ENCODE assay signal across 1 cellular context in genomic region chr11:92439133-92439532, GRCh38.
TF ChIP-seq lines count a peak whose summit lies in the region.

No MANE protein-coding gene starts in this region.

TF ChIP-seq in GM23338, 12 proteins besides CTCF, POLR2A, EP300 and RAD21 (continued from another document):
- no peak for TF ChIP-seq NANOG (IDR thresholded peaks at IDR 0.05; ENCODE audit: borderline replicate concordance)
- TF ChIP-seq EZH2 (IDR thresholded peaks at IDR 0.05; ENCODE audit: low read depth, unreplicated experiment), result no peak
- TF ChIP-seq JUNB (IDR thresholded peaks at IDR 0.05; ENCODE audit: unreplicated experiment), result no peak
- TF ChIP-seq EZH2phosphoT487 (IDR thresholded peaks at IDR 0.05; ENCODE audit: unreplicated experiment), result no peak
- TF ChIP-seq, protein P1, sequence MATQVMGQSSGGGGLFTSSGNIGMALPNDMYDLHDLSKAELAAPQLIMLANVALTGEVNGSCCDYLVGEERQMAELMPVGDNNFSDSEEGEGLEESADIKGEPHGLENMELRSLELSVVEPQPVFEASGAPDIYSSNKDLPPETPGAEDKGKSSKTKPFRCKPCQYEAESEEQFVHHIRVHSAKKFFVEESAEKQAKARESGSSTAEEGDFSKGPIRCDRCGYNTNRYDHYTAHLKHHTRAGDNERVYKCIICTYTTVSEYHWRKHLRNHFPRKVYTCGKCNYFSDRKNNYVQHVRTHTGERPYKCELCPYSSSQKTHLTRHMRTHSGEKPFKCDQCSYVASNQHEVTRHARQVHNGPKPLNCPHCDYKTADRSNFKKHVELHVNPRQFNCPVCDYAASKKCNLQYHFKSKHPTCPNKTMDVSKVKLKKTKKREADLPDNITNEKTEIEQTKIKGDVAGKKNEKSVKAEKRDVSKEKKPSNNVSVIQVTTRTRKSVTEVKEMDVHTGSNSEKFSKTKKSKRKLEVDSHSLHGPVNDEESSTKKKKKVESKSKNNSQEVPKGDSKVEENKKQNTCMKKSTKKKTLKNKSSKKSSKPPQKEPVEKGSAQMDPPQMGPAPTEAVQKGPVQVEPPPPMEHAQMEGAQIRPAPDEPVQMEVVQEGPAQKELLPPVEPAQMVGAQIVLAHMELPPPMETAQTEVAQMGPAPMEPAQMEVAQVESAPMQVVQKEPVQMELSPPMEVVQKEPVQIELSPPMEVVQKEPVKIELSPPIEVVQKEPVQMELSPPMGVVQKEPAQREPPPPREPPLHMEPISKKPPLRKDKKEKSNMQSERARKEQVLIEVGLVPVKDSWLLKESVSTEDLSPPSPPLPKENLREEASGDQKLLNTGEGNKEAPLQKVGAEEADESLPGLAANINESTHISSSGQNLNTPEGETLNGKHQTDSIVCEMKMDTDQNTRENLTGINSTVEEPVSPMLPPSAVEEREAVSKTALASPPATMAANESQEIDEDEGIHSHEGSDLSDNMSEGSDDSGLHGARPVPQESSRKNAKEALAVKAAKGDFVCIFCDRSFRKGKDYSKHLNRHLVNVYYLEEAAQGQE (IDR thresholded peaks at IDR 0.05; ENCODE audit: unreplicated experiment), result no peak
- no peak for TF ChIP-seq ZNF462 (CRISPR knock-in tag; IDR thresholded peaks at IDR 0.05)
